Comparison of ENCODE assay signal across 13 cellular contexts in the genomic region with DNA sequence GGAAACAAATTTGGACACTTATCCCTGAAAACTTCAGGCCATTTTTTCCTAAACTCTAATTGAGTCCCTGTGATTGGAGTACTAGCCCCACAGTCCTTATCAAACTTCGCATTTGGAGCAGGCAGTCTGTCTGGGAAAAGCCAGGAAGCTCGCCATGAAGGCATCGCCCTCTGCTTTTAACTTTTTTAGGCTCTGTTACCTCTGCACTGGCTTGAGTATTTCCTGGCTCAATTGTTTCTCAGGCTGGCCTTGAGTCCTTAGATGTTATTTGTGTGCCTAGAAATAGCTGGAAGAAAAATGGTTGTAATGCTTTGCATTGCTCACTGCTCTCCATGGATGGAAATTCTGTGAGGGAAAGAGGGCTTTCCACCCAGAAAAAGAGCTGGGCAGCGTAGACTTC. TPM values are rescaled to one million over a fixed set of nuclear protein-coding genes. Genes with fewer than 3 reads are reported as not detected.
DNase-seq lines count a peak whose midpoint lies in the region; ATAC-seq lines count a peak whose summit lies in the region.
"Had no signal": no experiment of that assay in that cellular context is flagged by ENCODE, and none has a peak within 500 bp of the region (broad histone marks: within the 10 kb centered on the region; RNA-seq: fewer than 3 reads in every experiment).

No MANE protein-coding gene starts in this region.

- H4K5ac ChIP-seq in mesendoderm (ENCODE audit: low read length): no peak overlapping the region

- no peak overlapping the region for H2AK5ac ChIP-seq in mesendoderm (ENCODE audit: low read length)

- DNase-seq in mesendoderm (no peak), NCI-H1092 treated with DMSO at 0.1 percent for 48 hours (lab: John Stamatoyannopoulos, UW) (no peak)
- no peak for DNase-seq in activated CD8-positive, alpha-beta memory T cell treated with anti-CD3 and anti-CD28 coated beads for 24 hours
- DNase-seq in activated effector memory CD4-positive, alpha-beta T cell treated with Interleukin-2 at 50 U/mL for 16 hours: no peak
- DNase-seq: activated CD4-positive, alpha-beta T cell treated with anti-CD3 and anti-CD28 coated beads for 1 hour; CD4-positive, alpha-beta memory T cell; IMR-90; NCI-H2029; stimulated activated CD4-positive, alpha-beta T cell treated with anti-CD3 and anti-CD28 coated beads, Interleukin-15, amount 100 ng/mL, for 24 hours had no signal

- no peak overlapping the region for H4K8ac ChIP-seq in mesendoderm (ENCODE audit: low read depth, low read length)

- no peak overlapping the region for H3K4ac ChIP-seq in mesendoderm (ENCODE audit: low read depth, low read length)

- no peak overlapping the region for H3K23ac ChIP-seq in mesendoderm (ENCODE audit: low read length)

- no peaks in the 10 kb centered on the region for H3K9me3 ChIP-seq in HUES6 (ENCODE audit: control insufficient read depth, insufficient read depth, low read depth, low read length)
- H3K9me3 ChIP-seq in ectodermal cell (ENCODE audit: control insufficient read depth, low read length): no peaks in the 10 kb centered on the region
- H3K9me3 ChIP-seq in stomach smooth muscle (ENCODE audit: control insufficient read depth in 2 of 2, low read length in 2 of 2): no peaks in the 10 kb centered on the region

- H2BK5ac ChIP-seq in mesendoderm (ENCODE audit: low read length): no peak overlapping the region

- peak overlapping the region; percentile 25 for H3K18ac ChIP-seq in mesendoderm (ENCODE audit: low read length)

- peaks cover 86% of the 10 kb centered on the region for H3K79me2 ChIP-seq in mesendoderm (ENCODE audit: control insufficient read depth, insufficient read depth, low read length)

- H3K27ac ChIP-seq in HUES6 (ENCODE audit: low read depth, low read length) (peak overlapping the region; percentile 18; the same call in 1 of the 2 replicates), ectodermal cell (ENCODE audit: insufficient read depth, low read depth, low read length, poor library complexity, severe bottlenecking) (peak overlapping the region; percentile 16), mesendoderm (ENCODE audit: low read depth, low read length) (no peak overlapping the region), stomach smooth muscle (ENCODE audit: low read length) (peak overlapping the region; percentile 76)

- peak overlapping the region; percentile 9 for H3K56ac ChIP-seq in mesendoderm (ENCODE audit: low read length)

- H3K27me3 ChIP-seq in HUES6 (ENCODE audit: control insufficient read depth, insufficient read depth, low read length) (no peaks in the 10 kb centered on the region), ectodermal cell (ENCODE audit: control insufficient read depth, insufficient read depth, low read length, poor library complexity, severe bottlenecking) (no peaks in the 10 kb centered on the region), mesendoderm (ENCODE audit: insufficient read depth, low read length, poor library complexity) (no peaks in the 10 kb centered on the region), stomach smooth muscle (ENCODE audit: control insufficient read depth in 1 of 2, insufficient read depth in 2 of 2, low read length in 2 of 2) (no peaks in the 10 kb centered on the region)

- H3K4me2 ChIP-seq in mesendoderm (ENCODE audit: low read length): no peak overlapping the region

- H3K9ac ChIP-seq in HUES6 (ENCODE audit: low read length) (peak overlapping the region; percentile 8), mesendoderm (ENCODE audit: low read length) (peak overlapping the region; percentile 22), stomach smooth muscle (ENCODE audit: low read length in 2 of 2) (peak overlapping the region in 1 of 2 donors; percentile 47)

- no peak for ATAC-seq in HG03097 (IDR thresholded peaks at IDR 0.05; ENCODE audit: low FRiP score, unreplicated experiment)

- no peak overlapping the region for H2BK15ac ChIP-seq in mesendoderm (replicated peaks; ENCODE audit: low read depth)

- H3K4me3 ChIP-seq in HUES6 (ENCODE audit: low read depth, low read length) (no peak overlapping the region), ectodermal cell (ENCODE audit: insufficient read depth, low read depth, low read length) (no peak overlapping the region), mesendoderm (ENCODE audit: low read length) (no peak overlapping the region), stomach smooth muscle (ENCODE audit: low read length in 2 of 2) (peak overlapping the region in 1 of 2 donors; percentile 15)

- H3K4me1 ChIP-seq in HUES6 (ENCODE audit: control insufficient read depth, insufficient read depth, low read length): peaks cover 77% of the 10 kb centered on the region
- peaks cover 22% of the 10 kb centered on the region for H3K4me1 ChIP-seq in ectodermal cell (ENCODE audit: control insufficient read depth, insufficient read depth, low read length)
- peaks cover 26% of the 10 kb centered on the region for H3K4me1 ChIP-seq in mesendoderm (ENCODE audit: control insufficient read depth, low read depth, low read length)
- H3K4me1 ChIP-seq in stomach smooth muscle (ENCODE audit: control insufficient read depth, insufficient read depth, low read length): peaks cover 78% of the 10 kb centered on the region

- H3K79me1 ChIP-seq in mesendoderm (ENCODE audit: low read length): peaks cover 29% of the 10 kb centered on the region

- H2BK120ac ChIP-seq in mesendoderm (ENCODE audit: low read depth, low read length): no peak overlapping the region

- H3K36me3 ChIP-seq in HUES6 (ENCODE audit: control insufficient read depth, insufficient read depth, low read length): peaks cover 18% of the 10 kb centered on the region
- no peaks in the 10 kb centered on the region for H3K36me3 ChIP-seq in ectodermal cell (ENCODE audit: control insufficient read depth, insufficient read depth, low read length)
- H3K36me3 ChIP-seq in mesendoderm (ENCODE audit: control insufficient read depth, insufficient read depth, low read length): no peaks in the 10 kb centered on the region
- H3K36me3 ChIP-seq in stomach smooth muscle (ENCODE audit: control insufficient read depth in 2 of 2, insufficient read depth in 2 of 2, low read length in 2 of 2): no peaks in the 10 kb centered on the region

- WGBS in ectodermal cell, 2 experiments: 92 to 95% methylated on average over 4 of the region's 4 CpGs
- WGBS in mesendoderm (ENCODE audit: extremely low coverage, insufficient coverage, low lambda C conversion rate): no CpG with 5 or more reads among the region's 4 CpGs

RNA-seq across cellular contexts. Expression of a gene that starts 24.2 kb away (rescaled TPM):
- polyA plus RNA-seq in ectodermal cell (2013, experiment 1 of 4): 346 TPM
- 360 TPM for polyA plus RNA-seq in ectodermal cell (2013, experiment 2 of 4)
- 244 TPM for polyA plus RNA-seq in ectodermal cell (2013, experiment 3 of 4)
- 264 TPM for polyA plus RNA-seq in ectodermal cell (2013, experiment 4 of 4)
- 294 TPM for polyA plus RNA-seq in mesendoderm (2013, experiment 1 of 2)
- polyA plus RNA-seq in mesendoderm (2013, experiment 2 of 2): 302 TPM

RNA-seq across cellular contexts. Expression of a gene that starts 52.7 kb away (rescaled TPM):
- 290 TPM for polyA plus RNA-seq in ectodermal cell (2013, experiment 1 of 4)
- 283 TPM for polyA plus RNA-seq in ectodermal cell (2013, experiment 2 of 4)
- 259 TPM for polyA plus RNA-seq in ectodermal cell (2013, experiment 3 of 4)
- 285 TPM for polyA plus RNA-seq in ectodermal cell (2013, experiment 4 of 4)
- polyA plus RNA-seq in mesendoderm (2013, experiment 1 of 2): 422 TPM
- polyA plus RNA-seq in mesendoderm (2013, experiment 2 of 2): 421 TPM

RNA-seq across cellular contexts. Expression of a gene that starts 53.9 kb away (rescaled TPM):
- 8.0 TPM for polyA plus RNA-seq in ectodermal cell (2013, experiment 1 of 4)
- 10.7 TPM for polyA plus RNA-seq in ectodermal cell (2013, experiment 2 of 4)
- 8.0 TPM for polyA plus RNA-seq in ectodermal cell (2013, experiment 3 of 4)
- polyA plus RNA-seq in ectodermal cell (2013, experiment 4 of 4): 2.9 TPM
- 9.1 TPM for polyA plus RNA-seq in mesendoderm (2013, experiment 1 of 2)
- polyA plus RNA-seq in mesendoderm (2013, experiment 2 of 2): 8.6 TPM
